11 cellular contexts compared by ENCODE assay signal in genomic region chr5:140794594-140795258, GRCh38. TPM values are rescaled to one million over a fixed set of nuclear protein-coding genes. Genes with fewer than 3 reads are reported as not detected.
DNase-seq lines count a peak whose midpoint lies in the region; ATAC-seq, FAIRE-seq and TF ChIP-seq lines count a peak whose summit lies in the region.
"Had no signal": no experiment of that assay in that cellular context is flagged by ENCODE, and none has a peak within 500 bp of the region (broad histone marks: within the 10 kb centered on the region; RNA-seq: fewer than 3 reads in every experiment).

TSS of gene PCDHA2 (plus strand) at chr5:140794852.

- H3K4me1 ChIP-seq in HUES48 (ENCODE audit: control insufficient read depth, insufficient read depth, low read length) (no peaks in the 10 kb centered on the region), adipocyte (ENCODE audit: control insufficient read depth, insufficient read depth, low read length) (no peaks in the 10 kb centered on the region), mucosa of descending colon (ENCODE audit: low read depth) (no peaks in the 10 kb centered on the region)
- H3K4me1 ChIP-seq: pancreas had no signal

- H3K9me3 ChIP-seq in HUES48 (ENCODE audit: control insufficient read depth, insufficient read depth, low read length) (peaks cover 12% of the 10 kb centered on the region), adipocyte (ENCODE audit: control insufficient read depth, low read length) (peaks cover 60% of the 10 kb centered on the region), mucosa of descending colon (peaks cover 58% of the 10 kb centered on the region)

- H3K4me3 ChIP-seq in HUES48 (ENCODE audit: low read depth, low read length), result peak within 1 kb of the TSS; percentile 71
- no peak within 1 kb of the TSS for H3K4me3 ChIP-seq in adipocyte (ENCODE audit: low read length)
- H3K4me3 ChIP-seq in kidney epithelial cell (ENCODE audit: low read depth, low read length), result no peak within 1 kb of the TSS
- H3K4me3 ChIP-seq in mucosa of descending colon, result no peak within 1 kb of the TSS
- H3K4me3 ChIP-seq: pancreas had no signal

- peak; percentile 93 for FAIRE-seq in A204.1 (lab: Jason Lieb, UNC)
- FAIRE-seq: GM12891, pancreas had no signal

- TF ChIP-seq CTCF in kidney epithelial cell (IDR thresholded peaks at IDR 0.05; ENCODE audit: insufficient read depth, low read length, poor library complexity, severe bottlenecking) (peak; percentile 3), mucosa of descending colon (IDR thresholded peaks at IDR 0.05) (no peak)

- intact Hi-C loops in mucosa of descending colon (cut with DNase I, micrococcal nuclease), result no loop called here

- H3K9ac ChIP-seq in HUES48 (ENCODE audit: low read depth, low read length), result no peak within 1 kb of the TSS
- H3K9ac ChIP-seq in adipocyte (ENCODE audit: low read length), result no peak within 1 kb of the TSS

- no peaks in the 10 kb centered on the region for H3K36me3 ChIP-seq in HUES48 (ENCODE audit: control insufficient read depth, insufficient read depth, low read length)
- no peaks in the 10 kb centered on the region for H3K36me3 ChIP-seq in adipocyte (ENCODE audit: control insufficient read depth, insufficient read depth, low read length, severe bottlenecking)
- no peaks in the 10 kb centered on the region for H3K36me3 ChIP-seq in kidney epithelial cell (ENCODE audit: control insufficient read depth, insufficient read depth, low read length)
- H3K36me3 ChIP-seq in mucosa of descending colon (ENCODE audit: low read depth), result no peaks in the 10 kb centered on the region
- H3K36me3 ChIP-seq: pancreas had no signal

- ATAC-seq in GM21717 (IDR thresholded peaks at IDR 0.05; ENCODE audit: unreplicated experiment), result no peak
- ATAC-seq in mucosa of descending colon, result no peak

- DNase-seq in adipocyte (ENCODE audit: low read depth), result peak; percentile 40
- DNase-seq in kidney epithelial cell (ENCODE audit: low read depth), result no peak
- DNase-seq in mesenteric fat pad (ENCODE audit: low spot score), result no peak
- no peak for DNase-seq in activated CD4-positive, alpha-beta T cell treated with anti-CD3 and anti-CD28 coated beads for 4 hours
- no peak for DNase-seq in mucosa of descending colon
- DNase-seq: NCI-H345, pancreas had no signal

- H3K27me3 ChIP-seq in HUES48 (ENCODE audit: control insufficient read depth, insufficient read depth, low read length) (no peaks in the 10 kb centered on the region), adipocyte (replicated peaks; ENCODE audit: control insufficient read depth, insufficient read depth, low read length) (no peaks in the 10 kb centered on the region), kidney epithelial cell (ENCODE audit: control insufficient read depth, insufficient read depth, low read length) (no peaks in the 10 kb centered on the region)

- H3K27ac ChIP-seq in HUES48 (ENCODE audit: low read depth, low read length), result no peak within 1 kb of the TSS
- H3K27ac ChIP-seq: pancreas had no signal

RNA-seq across cellular contexts. Expression of gene PCDHA2, which starts in this region (rescaled TPM):
- total RNA-seq in kidney epithelial cell (not detected in 2 replicates), mesenteric fat pad (not detected), mucosa of descending colon (under 1 TPM in 1 of 3 donors, not detected in 2; 0.32 TPM)
